In genomic region chr10:130003787-130004613, GRCh38 we compare ENCODE assay signal across 22 cellular contexts. TPM values are rescaled to one million over a fixed set of nuclear protein-coding genes. Genes with fewer than 3 reads are reported as not detected.
DNase-seq lines count a peak whose midpoint lies in the region; ATAC-seq, FAIRE-seq and TF ChIP-seq lines count a peak whose summit lies in the region.
"Had no signal": no experiment of that assay in that cellular context is flagged by ENCODE, and none has a peak within 500 bp of the region (broad histone marks: within the 10 kb centered on the region; RNA-seq: fewer than 3 reads in every experiment).

No MANE protein-coding gene starts in this region.

- no peak for TF ChIP-seq RAD21 in HepG2 (CRISPR knock-in tag; IDR thresholded peaks at IDR 0.05)

- no peak for FAIRE-seq in HepG2 (lab: Jason Lieb, UNC)
- FAIRE-seq: A204.1, D721Med, GM19239, H54, K562 had no signal

- POLR2A ChIA-PET in HepG2 (lab: Yijun Ruan, JAX) = no interaction called here

- H3K4me2 ChIP-seq in HepG2 (ENCODE audit: low read depth, low read length) = no peak overlapping the region
- H3K4me2 ChIP-seq: GM23338 had no signal

- H3K4me3 ChIP-seq in HepG2 (replicated peaks in 1 of 3; ENCODE audit: insufficient read depth in 1 of 3, low read depth in 2 of 3, low read length in 3 of 3) (no peak overlapping the region), right lobe of liver (no peak overlapping the region), esophagus muscularis mucosa (no peak overlapping the region), BE2C (ENCODE audit: low read depth, low read length) (no peak overlapping the region)
- H3K4me3 ChIP-seq: GM23338, K562 had no signal

- no TSS peak for BruUV-seq in HepG2 (replicated peaks; lab: Mats Ljungman, UMichigan)

- CTCF ChIA-PET in HepG2 (lab: Yijun Ruan, JAX; ENCODE audit: low intra/inter-chr PET ratio, low total read pairs) = no interaction called here

- no peak for DNase-seq in HepG2 (ENCODE audit: low spot score)
- DNase-seq in right lobe of liver = no peak
- DNase-seq in HT1080 (ENCODE audit: low read depth) = peak; percentile 20
- DNase-seq in esophagus muscularis mucosa (ENCODE audit: extremely low spot score) = peak; percentile 90
- no peak for DNase-seq in stimulated activated effector memory CD8-positive, alpha-beta T cell treated with anti-CD3 and anti-CD28 coated beads, Interleukin-12 subunit alpha, Interleukin-12 subunit beta, amount 100 ng/mL, for 72 hours (ENCODE audit: low spot score in 2 of 2)
- no peak for DNase-seq in germinal center (ENCODE audit: low spot score)
- no peak for DNase-seq in BE2C
- DNase-seq: ACHN; Caco-2; CD4-positive, alpha-beta T cell; GDM1; HCEC 1CT; IMR-90 had no signal

- WGBS in HepG2 (ENCODE audit: low lambda C conversion rate) = 18% methylated on average over 5 of the region's 8 CpGs
- 57% methylated on average over 3 of the region's 8 CpGs for WGBS in right lobe of liver (ENCODE audit: insufficient coverage, low coverage, low lambda C conversion rate, missing lambda C conversion rate)
- 75% methylated on average over 7 of the region's 8 CpGs for WGBS in esophagus muscularis mucosa

- H3K79me2 ChIP-seq in HepG2 (ENCODE audit: insufficient read depth, low read length) = no peaks in the 10 kb centered on the region

- H3K27me3 ChIP-seq in HepG2 (ENCODE audit: control insufficient read depth in 1 of 2, insufficient read depth in 2 of 2, low read length in 2 of 2) = peaks cover 0 to 3% of the 10 kb centered on the region in 2 experiments; a peak in 3 of 5 replicates
- no peaks in the 10 kb centered on the region for H3K27me3 ChIP-seq in right lobe of liver
- peaks cover 0 to 35% (median 0%) of the 10 kb centered on the region in 4 donors for H3K27me3 ChIP-seq in esophagus muscularis mucosa
- no peaks in the 10 kb centered on the region for H3K27me3 ChIP-seq in BE2C

- in situ Hi-C loops in HepG2 (cut with HindIII; ENCODE audit: extremely low pct_ligation_motif_present, low pct_unique_long_range_greater_than_20kb) = no loop called here

- no peaks in the 10 kb centered on the region for H3K4me1 Mint-ChIP-seq in stimulated activated effector memory CD8-positive, alpha-beta T cell treated with anti-CD3 and anti-CD28 coated beads, Interleukin-12 subunit alpha, Interleukin-12 subunit beta, amount 100 ng/mL, for 72 hours
- H3K4me1 Mint-ChIP-seq: GM23338 had no signal

- TF ChIP-seq CTCF in HepG2 (CRISPR knock-in tag; IDR thresholded peaks at IDR 0.05) (no peak), right lobe of liver (IDR thresholded peaks at IDR 0.05) (no peak), esophagus muscularis mucosa (IDR thresholded peaks at IDR 0.05) (no peak), BE2C (IDR thresholded peaks at IDR 0.05; ENCODE audit: low read depth, low read length) (no peak)

- H3K27ac ChIP-seq in HepG2 (ENCODE audit: extremely low read length, insufficient read depth, low read length) (no peak overlapping the region), right lobe of liver (no peak overlapping the region), esophagus muscularis mucosa (replicated peaks in 1 of 4) (no peak overlapping the region)
- H3K27ac ChIP-seq: C4-2B had no signal

- ATAC-seq in HepG2 (no peak), right lobe of liver (no peak), GM21723 (IDR thresholded peaks at IDR 0.05; ENCODE audit: unreplicated experiment) (no peak)
- peak; percentile 52 for ATAC-seq in stimulated activated effector memory CD8-positive, alpha-beta T cell treated with anti-CD3 and anti-CD28 coated beads, Interleukin-12 subunit alpha, Interleukin-12 subunit beta, amount 100 ng/mL, for 72 hours
- ATAC-seq: GM23338, K562 had no signal

- no peak overlapping the region for H3K27ac Mint-ChIP-seq in stimulated activated effector memory CD8-positive, alpha-beta T cell treated with anti-CD3 and anti-CD28 coated beads, Interleukin-12 subunit alpha, Interleukin-12 subunit beta, amount 100 ng/mL, for 72 hours
- H3K27ac Mint-ChIP-seq: CD4-positive, alpha-beta T cell; GM23338 had no signal

- H2AFZ ChIP-seq in HepG2 (ENCODE audit: low read length) = no peak overlapping the region
- H2AFZ ChIP-seq: GM23338 had no signal

- no peaks in the 10 kb centered on the region for H4K20me1 ChIP-seq in HepG2 (ENCODE audit: insufficient read depth, low read length)

- H3K36me3 ChIP-seq in HepG2 (replicated peaks in 1 of 2; ENCODE audit: control insufficient read depth in 1 of 2, insufficient read depth in 2 of 2, low read length in 2 of 2) = no peaks in the 10 kb centered on the region
- H3K36me3 ChIP-seq in right lobe of liver = no peaks in the 10 kb centered on the region
- no peaks in the 10 kb centered on the region for H3K36me3 ChIP-seq in esophagus muscularis mucosa
- no peaks in the 10 kb centered on the region for H3K36me3 ChIP-seq in BE2C

- TF ChIP-seq POLR2A in HepG2 (IDR thresholded peaks at IDR 0.05; ENCODE audit: insufficient read depth in 1 of 2, low read depth in 2 of 2, low read length in 2 of 2) (no peak), right lobe of liver (IDR thresholded peaks at IDR 0.05) (no peak), esophagus muscularis mucosa (IDR thresholded peaks at IDR 0.05; ENCODE audit: low read depth) (no peak)

- no peaks in the 10 kb centered on the region for H3K4me1 ChIP-seq in HepG2 (ENCODE audit: insufficient read depth, low read length)
- H3K4me1 ChIP-seq in right lobe of liver = no peaks in the 10 kb centered on the region
- no peaks in the 10 kb centered on the region for H3K4me1 ChIP-seq in esophagus muscularis mucosa
- H3K4me1 ChIP-seq in BE2C = no peaks in the 10 kb centered on the region
- H3K4me1 ChIP-seq: Caco-2 had no signal

- H3K9me3 Mint-ChIP-seq in stimulated activated effector memory CD8-positive, alpha-beta T cell treated with anti-CD3 and anti-CD28 coated beads, Interleukin-12 subunit alpha, Interleukin-12 subunit beta, amount 100 ng/mL, for 72 hours = peaks cover 2% of the 10 kb centered on the region
- H3K9me3 Mint-ChIP-seq: CD4-positive, alpha-beta T cell had no signal

- TF ChIP-seq EP300 in HepG2 (IDR thresholded peaks at IDR 0.05; ENCODE audit: low read depth in 2 of 2, low read length in 2 of 2) (no peak), HepG2 (CRISPR knock-in tag; IDR thresholded peaks at IDR 0.05; ENCODE audit: borderline replicate concordance) (no peak), esophagus muscularis mucosa (IDR thresholded peaks at IDR 0.05) (no peak)

- H3K9me3 ChIP-seq in HepG2 (ENCODE audit: low read length) (no peaks in the 10 kb centered on the region), right lobe of liver (no peaks in the 10 kb centered on the region), esophagus muscularis mucosa (peaks cover 0 to 4% (median 0%) of the 10 kb centered on the region in 4 donors), BE2C (no peaks in the 10 kb centered on the region)
- H3K9me3 ChIP-seq: Caco-2 had no signal

- intact Hi-C loops in HepG2 (cut with micrococcal nuclease; ENCODE audit: unreplicated experiment) (no loop called here), right lobe of liver (cut with DNase I) (no loop called here), esophagus muscularis mucosa (cut with DNase I) (no loop called here)

- H3K36me3 Mint-ChIP-seq in stimulated activated effector memory CD8-positive, alpha-beta T cell treated with anti-CD3 and anti-CD28 coated beads, Interleukin-12 subunit alpha, Interleukin-12 subunit beta, amount 100 ng/mL, for 72 hours = no peaks in the 10 kb centered on the region

- no peak overlapping the region for H3K4me3 Mint-ChIP-seq in stimulated activated effector memory CD8-positive, alpha-beta T cell treated with anti-CD3 and anti-CD28 coated beads, Interleukin-12 subunit alpha, Interleukin-12 subunit beta, amount 100 ng/mL, for 72 hours
- H3K4me3 Mint-ChIP-seq: CD4-positive, alpha-beta T cell; GM23338 had no signal

- no peak overlapping the region for H3K9ac ChIP-seq in HepG2 (ENCODE audit: insufficient read depth, low read depth, low read length)

TF ChIP-seq in HepG2, 621 proteins besides CTCF, POLR2A, EP300 and RAD21 (continues in another document):
- peak; percentile 65; the same call in 1 of the 2 replicates for TF ChIP-seq CREB1 (IDR thresholded peaks at IDR 0.05)
- no peak for TF ChIP-seq CREB1 (CRISPR knock-in tag; IDR thresholded peaks at IDR 0.05)
- TF ChIP-seq ZNF7 (CRISPR knock-in tag; IDR thresholded peaks at IDR 0.05) = no peak

RNA-seq across cellular contexts. Expression of gene EBF3, which starts 39.9 kb away (rescaled TPM):
- total RNA-seq in HepG2 (2016; rRNA removed; fragmentation: Illumina TruSeq; extraction: Trizol) (not detected in 2 replicates), right lobe of liver (under 1 TPM in 1 of 6 experiments, not detected in 5; 0.12 TPM), esophagus muscularis mucosa (1 to 10 TPM; 2.9 to 7.3 (median 5.2) TPM)
- total RNA-seq in HepG2 (2016; cell fraction: cytosol; rRNA removed; fragmentation: Illumina TruSeq; extraction: Trizol; ENCODE audit: low read depth) = not detected in 2 replicates
- total RNA-seq in HepG2 (2016; cell fraction: insoluble cytoplasmic fraction; rRNA removed; fragmentation: Illumina TruSeq; extraction: Trizol) = not detected in 2 replicates
- total RNA-seq in HepG2 (2016; cell fraction: membrane; rRNA removed; fragmentation: Illumina TruSeq; extraction: Trizol) = not detected in 2 replicates
- not detected in 2 replicates for total RNA-seq in HepG2 (2016; cell fraction: nucleus; rRNA removed; fragmentation: Illumina TruSeq; extraction: Trizol)
- not detected in 2 replicates for polyA plus RNA-seq in HepG2 (2011; rRNA removed)
- not detected in 2 replicates for polyA plus RNA-seq in HepG2 (2011; cell fraction: cytosol; rRNA removed)
- not detected in 2 replicates for polyA plus RNA-seq in HepG2 (2011; cell fraction: nucleus; rRNA removed)
- polyA plus RNA-seq in HepG2 (2012) = 0.13 and 0.16 TPM in 2 replicates
- polyA plus RNA-seq in HepG2 (2016; cell fraction: cytosol; fragmentation: Illumina TruSeq; extraction: Trizol; ENCODE audit: low read depth) = not detected in 2 replicates
- polyA plus RNA-seq in HepG2 (2016; cell fraction: insoluble cytoplasmic fraction; fragmentation: Illumina TruSeq; extraction: Trizol; ENCODE audit: low read depth) = not detected in 2 replicates
- not detected in 2 replicates for polyA plus RNA-seq in HepG2 (2016; cell fraction: membrane; fragmentation: Illumina TruSeq; extraction: Trizol; ENCODE audit: low read depth)
- not detected in 2 replicates for polyA plus RNA-seq in HepG2 (2016; cell fraction: nucleus; fragmentation: Illumina TruSeq; extraction: Trizol; ENCODE audit: insufficient read depth, low read depth)
- not detected in 2 replicates for polyA minus RNA-seq in HepG2 (2011; rRNA and poly(A)+ RNA removed; ENCODE audit: low replicate concordance)
- polyA minus RNA-seq in HepG2 (2011; cell fraction: cytosol; rRNA and poly(A)+ RNA removed) = not detected in 2 replicates
- not detected in 2 replicates for polyA minus RNA-seq in HepG2 (2011; cell fraction: nucleus; rRNA and poly(A)+ RNA removed)
- not detected in 2 replicates for total RNA-seq in HT1080 (2014; rRNA removed; shearing (Covaris generic))
- 0.05 TPM in 1 of 2 replicates, not detected in the other for polyA plus RNA-seq in HT1080 (2015; cell fraction: cytosol; rRNA removed)
- 0.05 TPM in 2 replicates for polyA plus RNA-seq in HT1080 (2015; cell fraction: nucleus; rRNA removed)
- polyA plus RNA-seq in BE2C (2012; ENCODE audit: insufficient read depth, insufficient read length, low read depth) = 16.9 TPM
- total RNA-seq: CD4-positive, alpha-beta T cell; HT-29; K562 had no signal
- polyA plus RNA-seq: K562 had no signal

Comparison
In these comparisons a context has a peak if more than half of its experiments do, and no peak if none do; other contexts are left out.
1. DNase-seq: peak in HT1080 (single experiment) and esophagus muscularis mucosa (single experiment); none in HepG2 (single experiment), right lobe of liver (0 of 3), stimulated activated effector memory CD8-positive, alpha-beta T cell treated with anti-CD3 and anti-CD28 coated beads, Interleukin-12 subunit alpha, Interleukin-12 subunit beta, amount 100 ng/mL, for 72 hours (0 of 2), germinal center (single experiment) and BE2C (single experiment).